Comparison of ENCODE assay signal across 8 cellular contexts in genomic region chr5:14019768-14020167, GRCh38.
"Had no signal": no experiment of that assay in that cellular context is flagged by ENCODE, and none has a peak within 500 bp of the region (broad histone marks: within the 10 kb centered on the region; RNA-seq: fewer than 3 reads in every experiment).

No MANE protein-coding gene starts in this region.

- H3K4me3 ChIP-seq: GM12878 had no signal

- DNase-seq: GDM1, GF-D8 had no signal

- FAIRE-seq: G401.6, GM12878, GM12891, GM12892, GM18507, GM19239 had no signal
